In the genomic region with DNA sequence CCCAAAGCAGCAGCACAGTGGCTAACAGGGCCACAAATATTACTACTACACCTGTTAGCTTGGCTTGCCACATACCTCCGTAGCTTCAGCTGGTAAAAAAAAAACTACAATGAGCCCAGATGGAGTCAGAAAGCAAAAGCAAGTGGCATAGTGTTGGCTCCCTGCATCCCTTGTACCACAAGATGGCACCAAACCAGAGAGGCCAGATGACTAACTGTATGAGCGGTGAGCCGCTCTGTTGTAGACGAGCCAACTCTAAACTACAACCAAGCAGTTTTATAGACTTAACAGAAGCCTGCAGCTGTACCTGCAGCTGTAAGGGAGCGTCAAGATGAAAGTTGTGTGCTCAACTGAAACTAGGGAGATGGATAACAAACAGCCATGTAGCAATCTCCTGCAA, we compare ENCODE assay signal across 8 cellular contexts.
DNase-seq lines count a peak whose midpoint lies in the region; ATAC-seq, FAIRE-seq and TF ChIP-seq lines count a peak whose summit lies in the region.

No MANE protein-coding gene starts in this region.

- H3K4me3 ChIP-seq in AG09309 (ENCODE audit: control insufficient read depth, low read depth, low read length): no peak overlapping the region

- DNase-seq in AG09309 (ENCODE audit: low read depth) (no peak), RCC 7860 (ENCODE audit: low spot score) (peak; percentile 17), iPS DF 19.7 (ENCODE audit: low read depth, low spot score) (peak; percentile 38), HuH-7.5 (ENCODE audit: low spot score) (no peak), NOMO-1 treated with DMSO at 0.1 percent for 48 hours (lab: John Stamatoyannopoulos, UW; ENCODE audit: unreplicated experiment) (no peak)
- no peak for DNase-seq in activated CD8-positive, alpha-beta memory T cell treated with anti-CD3 and anti-CD28 coated beads, Interleukin-2, amount 50 U/mL, for 4 hours

- FAIRE-seq in RCC 7860 (lab: Jason Lieb, UNC): no peak

- peak; percentile 67 for ATAC-seq in GM19397 (IDR thresholded peaks at IDR 0.05; ENCODE audit: unreplicated experiment)
- no peak for ATAC-seq in GM19351 (IDR thresholded peaks at IDR 0.05; ENCODE audit: unreplicated experiment)

- TF ChIP-seq CTCF in AG09309 (IDR thresholded peaks at IDR 0.05; ENCODE audit: control insufficient read depth, insufficient read depth, low read depth, low read length, missing control alignments): peak; percentile 82

Comparison
In these comparisons a context has a peak if more than half of its experiments do, and no peak if none do; other contexts are left out.
1. DNase-seq: peak in RCC 7860 (single experiment) and iPS DF 19.7 (single experiment); none in AG09309 (single experiment), activated CD8-positive, alpha-beta memory T cell treated with anti-CD3 and anti-CD28 coated beads, Interleukin-2, amount 50 U/mL, for 4 hours (single experiment), HuH-7.5 (single experiment) and NOMO-1 treated with DMSO at 0.1 percent for 48 hours (single experiment).